10 cellular contexts compared by ENCODE assay signal in genomic region chr3:146468932-146469205, GRCh38. TPM values are rescaled to one million over a fixed set of nuclear protein-coding genes. Genes with fewer than 3 reads are reported as not detected.
DNase-seq lines count a peak whose midpoint lies in the region; ATAC-seq and TF ChIP-seq lines count a peak whose summit lies in the region.
"Not testable (repeated sequence)": the region's sequence is repeated elsewhere in the genome, so short reads cannot be mapped to it uniquely, and the experiment has no call there.
"Had no signal": no experiment of that assay in that cellular context is flagged by ENCODE, and none has a peak within 500 bp of the region (broad histone marks: within the 10 kb centered on the region; RNA-seq: fewer than 3 reads in every experiment).

No MANE protein-coding gene starts in this region.

- H3K9ac ChIP-seq in HUES64 (ENCODE audit: low read depth, low read length), result 0 out of 2 replicates have a peak overlapping the region, but pooled peaks have one; percentile 73
- H3K9ac ChIP-seq in neural progenitor cell, result not testable (repeated sequence)

- H2AFZ ChIP-seq in ACC112 (ENCODE audit: low read length, unreplicated experiment), result peak overlapping the region; percentile 16
- not testable (repeated sequence) for H2AFZ ChIP-seq in neural progenitor cell (replicated peaks)

- not testable (repeated sequence) for H3F3A ChIP-seq in neural progenitor cell (ENCODE audit: low read depth)

- peak; percentile 45 for ATAC-seq in SK-N-SH treated with all-trans-retinoic acid at 6 μM for 48 hours
- ATAC-seq in stimulated activated naive CD8-positive, alpha-beta T cell treated with anti-CD3 and anti-CD28 coated beads, Interleukin-15, amount 100 ng/mL, for 72 hours, result peak; percentile 2

- H3K27ac ChIP-seq in ACC112 (ENCODE audit: low read depth, low read length), result peak overlapping the region; percentile 86
- H3K27ac ChIP-seq in HUES64 (ENCODE audit: low read depth, low read length); iPS DF 6.9 (ENCODE audit: low read length); neural progenitor cell: not testable (repeated sequence)
- H3K27ac ChIP-seq in effector memory CD4-positive, alpha-beta T cell (ENCODE audit: insufficient read depth, low read length, poor library complexity, severe bottlenecking), result peak overlapping the region; percentile 52

- H4K20me1 ChIP-seq in neural progenitor cell (ENCODE audit: low read depth), result not testable (repeated sequence)

- H3K27me3 Mint-ChIP-seq in activated naive CD8-positive, alpha-beta T cell; neural progenitor cell (ENCODE audit: insufficient read depth, low read depth); stimulated activated naive CD8-positive, alpha-beta T cell treated with anti-CD3 and anti-CD28 coated beads, Interleukin-15, amount 100 ng/mL, for 72 hours: not testable (repeated sequence)

- H3K9me3 Mint-ChIP-seq in activated naive CD8-positive, alpha-beta T cell (ENCODE audit: low read depth); neural progenitor cell; stimulated activated naive CD8-positive, alpha-beta T cell treated with anti-CD3 and anti-CD28 coated beads, Interleukin-15, amount 100 ng/mL, for 72 hours: not testable (repeated sequence)

- not testable (repeated sequence) for H3K27me3 ChIP-seq in ACC112 (ENCODE audit: insufficient read depth, low read length); HUES64 (ENCODE audit: insufficient read depth, low read length); effector memory CD4-positive, alpha-beta T cell (replicated peaks; ENCODE audit: control insufficient read depth, insufficient read depth, low read length, poor library complexity, severe bottlenecking); iPS DF 6.9 (ENCODE audit: control insufficient read depth, insufficient read depth, low read length); neural progenitor cell

- not testable (repeated sequence) for H3K79me2 ChIP-seq in ACC112 (ENCODE audit: control insufficient read depth, insufficient read depth, low read length, unreplicated experiment); neural progenitor cell (ENCODE audit: low read depth)

- H3K4me3 ChIP-seq in ACC112 (ENCODE audit: low read depth, low read length), result peak overlapping the region; percentile 62; the same call in 1 of the 2 replicates
- peak overlapping the region; percentile 67 for H3K4me3 ChIP-seq in HUES64 (ENCODE audit: low read length)
- peak overlapping the region; percentile 67 for H3K4me3 ChIP-seq in effector memory CD4-positive, alpha-beta T cell (ENCODE audit: insufficient read depth, low read depth, low read length, poor library complexity, severe bottlenecking)
- peak overlapping the region; percentile 37; the same call in 1 of the 2 replicates for H3K4me3 ChIP-seq in iPS DF 6.9 (ENCODE audit: low read length)
- H3K4me3 ChIP-seq in neural progenitor cell, result peak overlapping the region; percentile 42

- not testable (repeated sequence) for H3K9me3 ChIP-seq in HUES64 (ENCODE audit: insufficient read depth, low read depth, low read length); effector memory CD4-positive, alpha-beta T cell (ENCODE audit: control insufficient read depth, low read length); iPS DF 6.9 (ENCODE audit: control insufficient read depth, insufficient read depth, low read length); neural progenitor cell (ENCODE audit: low read depth)

- peak overlapping the region; percentile 81 for H3K4me3 Mint-ChIP-seq in activated naive CD8-positive, alpha-beta T cell
- not testable (repeated sequence) for H3K4me3 Mint-ChIP-seq in neural progenitor cell
- H3K4me3 Mint-ChIP-seq in stimulated activated naive CD8-positive, alpha-beta T cell treated with anti-CD3 and anti-CD28 coated beads, Interleukin-15, amount 100 ng/mL, for 72 hours, result peak overlapping the region; percentile 77 to 87

- not testable (repeated sequence) for H3K36me3 Mint-ChIP-seq in activated naive CD8-positive, alpha-beta T cell; neural progenitor cell

- not testable (repeated sequence) for DNase-seq in effector memory CD4-positive, alpha-beta T cell; iPS DF 6.9 (ENCODE audit: low read depth, low spot score); neural progenitor cell (ENCODE audit: low spot score); stimulated activated naive CD8-positive, alpha-beta T cell treated with anti-CD3 and anti-CD28 coated beads, Interleukin-15, amount 100 ng/mL, for 72 hours

- TF ChIP-seq CTCF in neural progenitor cell (IDR thresholded peaks at IDR 0.05), result not testable (repeated sequence)

- 96% methylated on average over 8 of the region's 8 CpGs for WGBS in HUES64
- WGBS in iPS DF 6.9 (ENCODE audit: insufficient coverage, insufficient read length), result no CpG with 5 or more reads among the region's 8 CpGs

- not testable (repeated sequence) for H3K4me2 ChIP-seq in neural progenitor cell

- H3K27ac Mint-ChIP-seq in activated naive CD8-positive, alpha-beta T cell, result peak overlapping the region; percentile 46
- not testable (repeated sequence) for H3K27ac Mint-ChIP-seq in neural progenitor cell
- H3K27ac Mint-ChIP-seq in stimulated activated naive CD8-positive, alpha-beta T cell treated with anti-CD3 and anti-CD28 coated beads, Interleukin-15, amount 100 ng/mL, for 72 hours, result peak overlapping the region; percentile 78 to 89

- peaks cover 19% of the 10 kb centered on the region for H3K4me1 Mint-ChIP-seq in activated naive CD8-positive, alpha-beta T cell (ENCODE audit: low read depth)
- H3K4me1 Mint-ChIP-seq in neural progenitor cell, result not testable (repeated sequence)
- peaks cover 35% of the 10 kb centered on the region for H3K4me1 Mint-ChIP-seq in stimulated activated naive CD8-positive, alpha-beta T cell treated with anti-CD3 and anti-CD28 coated beads, Interleukin-15, amount 100 ng/mL, for 72 hours

- peaks cover 64% of the 10 kb centered on the region for H3K4me1 ChIP-seq in ACC112 (ENCODE audit: control insufficient read depth, insufficient read depth, low read length, unreplicated experiment)
- not testable (repeated sequence) for H3K4me1 ChIP-seq in HUES64 (ENCODE audit: insufficient read depth, low read length); effector memory CD4-positive, alpha-beta T cell (ENCODE audit: control insufficient read depth, insufficient read depth, low read length, poor library complexity, severe bottlenecking); iPS DF 6.9 (ENCODE audit: control insufficient read depth, insufficient read depth, low read length); neural progenitor cell

- not testable (repeated sequence) for H3K36me3 ChIP-seq in ACC112 (ENCODE audit: insufficient read depth, low read length); HUES64 (ENCODE audit: insufficient read depth, low read length); effector memory CD4-positive, alpha-beta T cell (ENCODE audit: control insufficient read depth, insufficient read depth, low read length); iPS DF 6.9 (ENCODE audit: control insufficient read depth, insufficient read depth, low read length); neural progenitor cell

RNA-seq across cellular contexts. Expression of gene PLSCR2, which starts 0.5 kb away (rescaled TPM):
- not detected for polyA plus RNA-seq in HUES64 (2013, experiment 1 of 2)
- not detected for polyA plus RNA-seq in HUES64 (2013, experiment 2 of 2)
- not detected in 2 replicates for total RNA-seq in neural progenitor cell (ENCODE audit: low replicate concordance)
- total RNA-seq: frontal cortex, left cardiac atrium had no signal
